1 cellular context compared by ENCODE assay signal in the genomic region with DNA sequence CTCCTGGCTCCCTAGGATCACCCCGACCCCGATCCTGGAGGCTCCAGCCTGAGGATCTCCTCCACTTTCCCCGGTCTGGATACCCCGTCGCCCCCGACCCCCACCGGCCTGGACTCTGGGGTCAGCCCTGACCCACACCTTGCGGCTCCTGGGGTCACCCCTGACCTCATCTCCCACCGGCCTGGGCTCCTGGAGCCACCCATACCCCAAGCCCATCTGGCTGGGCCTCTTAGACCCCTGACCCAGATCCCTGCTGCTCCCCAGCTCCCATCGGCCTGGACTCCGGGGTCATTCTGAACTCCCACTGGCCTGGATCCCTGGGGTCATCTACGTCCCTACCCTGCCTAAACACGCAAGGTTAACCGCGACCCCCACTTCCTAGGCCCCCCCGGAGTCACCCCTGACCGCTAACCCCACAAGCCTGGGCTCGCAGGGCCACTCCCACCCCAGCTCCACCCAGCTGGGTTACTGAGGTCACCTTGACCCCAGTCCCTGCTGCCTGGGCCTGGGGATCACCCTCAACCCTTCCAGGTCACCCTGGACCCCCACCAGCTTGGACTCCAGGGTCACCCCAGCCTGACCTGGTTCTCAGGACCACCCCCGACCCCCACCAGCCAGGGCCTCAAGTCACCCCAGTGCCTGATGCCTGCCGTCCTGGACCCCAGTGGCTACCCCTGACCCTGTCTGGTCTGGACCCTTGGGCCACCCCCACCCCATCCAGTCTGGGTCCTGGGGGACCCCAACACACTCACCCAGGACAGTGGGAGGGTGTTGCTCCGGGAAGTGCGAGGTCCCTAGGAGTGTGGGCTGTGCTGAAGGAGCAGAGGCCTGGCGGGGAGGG.
TF ChIP-seq lines count a peak whose summit lies in the region.

No MANE protein-coding gene starts in this region.

TF ChIP-seq in H1, 55 proteins besides CTCF, POLR2A, EP300 and RAD21:
- TF ChIP-seq KDM1A (IDR thresholded peaks at IDR 0.05; ENCODE audit: borderline replicate concordance, low read length) (no peak), SUZ12 (IDR thresholded peaks at IDR 0.05; ENCODE audit: low read length) (no peak)
